Comparison of ENCODE assay signal across 19 cellular contexts in genomic region chr7:37642028-37642540, GRCh38. TPM values are rescaled to one million over a fixed set of nuclear protein-coding genes. Genes with fewer than 3 reads are reported as not detected.
DNase-seq lines count a peak whose midpoint lies in the region; ATAC-seq, FAIRE-seq and TF ChIP-seq lines count a peak whose summit lies in the region.
"Had no signal": no experiment of that assay in that cellular context is flagged by ENCODE, and none has a peak within 500 bp of the region (broad histone marks: within the 10 kb centered on the region; RNA-seq: fewer than 3 reads in every experiment).

No MANE protein-coding gene starts in this region.

- H3K79me1 ChIP-seq in mesendoderm (ENCODE audit: low read length), result no peaks in the 10 kb centered on the region

- H3K9me3 Mint-ChIP-seq in GM23338, result peaks cover 9% of the 10 kb centered on the region

- no peaks in the 10 kb centered on the region for H4K20me1 ChIP-seq in GM23338 (replicated peaks; ENCODE audit: insufficient read depth)
- H4K20me1 ChIP-seq in osteoblast (ENCODE audit: insufficient read depth, low read length), result no peaks in the 10 kb centered on the region
- H4K20me1 ChIP-seq: BLaER1 had no signal

- ATAC-seq in GM23338, result peak; percentile 40; the same call in 1 of the 3 replicates
- ATAC-seq: HCT116 had no signal

- no peaks in the 10 kb centered on the region for H3F3A ChIP-seq in GM23338 (replicated peaks; ENCODE audit: low read depth)

- H3K79me2 ChIP-seq in GM23338 (replicated peaks; ENCODE audit: insufficient read depth) (no peaks in the 10 kb centered on the region), mesendoderm (ENCODE audit: control insufficient read depth, insufficient read depth, low read length) (no peaks in the 10 kb centered on the region), osteoblast (ENCODE audit: insufficient read depth, low read length) (no peaks in the 10 kb centered on the region)

- H3K4me3 ChIP-seq in GM23338 (no peak overlapping the region), epithelial cell of esophagus (ENCODE audit: low read length) (no peak overlapping the region), mesendoderm (ENCODE audit: low read length) (no peak overlapping the region), osteoblast (ENCODE audit: insufficient read depth, low read length) (no peak overlapping the region)
- H3K4me3 ChIP-seq: BLaER1, PC-9 had no signal

- no peak overlapping the region for H3K4me2 ChIP-seq in GM23338
- H3K4me2 ChIP-seq in mesendoderm (ENCODE audit: low read length), result no peak overlapping the region
- H3K4me2 ChIP-seq in osteoblast (ENCODE audit: insufficient read depth, low read length), result no peak overlapping the region
- H3K4me2 ChIP-seq: BLaER1, PC-9 had no signal

- H4K5ac ChIP-seq in mesendoderm (ENCODE audit: low read length), result no peak overlapping the region

- H3K27ac ChIP-seq in GM23338 (ENCODE audit: low read depth) (no peak overlapping the region), mesendoderm (ENCODE audit: low read depth, low read length) (no peak overlapping the region), osteoblast (ENCODE audit: low read depth, low read length) (no peak overlapping the region)
- H3K27ac ChIP-seq: BLaER1, PC-9 had no signal

- H3K36me3 Mint-ChIP-seq in GM23338 (ENCODE audit: low read depth), result peaks cover 4% of the 10 kb centered on the region; the same call in 2 of the 3 replicates
- H3K36me3 Mint-ChIP-seq: CD4-positive, alpha-beta memory T cell; IgD-negative memory B cell had no signal

- no peak overlapping the region for H4K8ac ChIP-seq in mesendoderm (ENCODE audit: low read depth, low read length)

- no peaks in the 10 kb centered on the region for H3K27me3 Mint-ChIP-seq in GM23338 (ENCODE audit: insufficient read depth, low read depth, poor library complexity)

- H3K27ac Mint-ChIP-seq in GM23338, result no peak overlapping the region
- H3K27ac Mint-ChIP-seq: IgD-negative memory B cell had no signal

- H3K9me2 ChIP-seq in GM23338 (ENCODE audit: insufficient read depth), result no peaks in the 10 kb centered on the region

- no peak overlapping the region for H3K9ac ChIP-seq in mesendoderm (ENCODE audit: low read length)
- H3K9ac ChIP-seq: BLaER1 had no signal

- WGBS in mesendoderm (ENCODE audit: extremely low coverage, insufficient coverage, low lambda C conversion rate), result no CpG with 5 or more reads among the region's 6 CpGs

- no peaks in the 10 kb centered on the region for H3K27me3 ChIP-seq in GM23338 (ENCODE audit: insufficient read depth)
- H3K27me3 ChIP-seq in mesendoderm (ENCODE audit: insufficient read depth, low read length, poor library complexity), result no peaks in the 10 kb centered on the region
- no peaks in the 10 kb centered on the region for H3K27me3 ChIP-seq in osteoblast (ENCODE audit: insufficient read depth, low read length)
- H3K27me3 ChIP-seq: BLaER1 had no signal

- H2AK5ac ChIP-seq in mesendoderm (ENCODE audit: low read length), result no peak overlapping the region

- no peak overlapping the region for H3K18ac ChIP-seq in mesendoderm (ENCODE audit: low read length)

- DNase-seq in GM23338 (ENCODE audit: low spot score) (no peak), NCI-H2171 treated with DMSO at 0.1 percent for 48 hours (lab: John Stamatoyannopoulos, UW) (peak; percentile 56), epithelial cell of esophagus (ENCODE audit: low read depth) (peak; percentile 49), mesendoderm (peak; percentile 32), osteoblast (ENCODE audit: insufficient read length, low spot score, missing footprints) (no peak), HPDE6-E6E7 (ENCODE audit: extremely low spot score) (no peak), G401 (ENCODE audit: low spot score) (no peak), RCC 7860 (ENCODE audit: low spot score) (no peak)
- DNase-seq: CD4-positive, alpha-beta memory T cell; DMS79; Kasumi-1; NCI-H1092 treated with DMSO at 0.1 percent for 48 hours; NCI-H146; NCI-H2029 treated with DMSO at 0.1 percent for 48 hours; PC-9 had no signal

- H2BK15ac ChIP-seq in mesendoderm (replicated peaks; ENCODE audit: low read depth), result no peak overlapping the region

- FAIRE-seq in RCC 7860 (lab: Jason Lieb, UNC), result no peak

- H3K4me1 ChIP-seq in GM23338 (ENCODE audit: insufficient read depth) (peaks cover 14% of the 10 kb centered on the region), mesendoderm (ENCODE audit: control insufficient read depth, low read depth, low read length) (no peaks in the 10 kb centered on the region), osteoblast (ENCODE audit: insufficient read depth, low read length) (no peaks in the 10 kb centered on the region)
- H3K4me1 ChIP-seq: BLaER1 had no signal

- H2BK120ac ChIP-seq in mesendoderm (ENCODE audit: low read depth, low read length), result no peak overlapping the region

- no peak overlapping the region for H3K4me3 Mint-ChIP-seq in GM23338
- H3K4me3 Mint-ChIP-seq: CD4-positive, alpha-beta memory T cell; IgD-negative memory B cell had no signal

- no peak overlapping the region for H2BK5ac ChIP-seq in mesendoderm (ENCODE audit: low read length)

- H3K36me3 ChIP-seq in GM23338 (ENCODE audit: insufficient read depth) (no peaks in the 10 kb centered on the region), mesendoderm (ENCODE audit: control insufficient read depth, insufficient read depth, low read length) (no peaks in the 10 kb centered on the region), osteoblast (ENCODE audit: insufficient read depth, low read length) (no peaks in the 10 kb centered on the region)
- H3K36me3 ChIP-seq: BLaER1 had no signal

- H3K4me1 Mint-ChIP-seq in GM23338, result peaks cover 10% of the 10 kb centered on the region; the same call in 2 of the 3 replicates
- H3K4me1 Mint-ChIP-seq: CD4-positive, alpha-beta memory T cell had no signal

- TF ChIP-seq CTCF in GM23338 (conservative IDR thresholded peaks at IDR 0.05; ENCODE audit: low read depth in 2 of 2) (no peak), epithelial cell of esophagus (IDR thresholded peaks at IDR 0.05; ENCODE audit: insufficient read depth, low read depth, low read length, missing control alignments) (no peak), osteoblast (IDR thresholded peaks at IDR 0.05; ENCODE audit: extremely low read depth, low read depth, low read length) (no peak)

- no peak overlapping the region for H3K4ac ChIP-seq in mesendoderm (ENCODE audit: low read depth, low read length)

- H2AFZ ChIP-seq in GM23338 (no peak overlapping the region), osteoblast (ENCODE audit: low read length) (no peak overlapping the region)
- H2AFZ ChIP-seq: PC-9 had no signal

- peak overlapping the region; percentile 57 for H3K23ac ChIP-seq in mesendoderm (ENCODE audit: low read length)

- peaks cover 2% of the 10 kb centered on the region for H3K9me3 ChIP-seq in osteoblast (ENCODE audit: low read depth, low read length)

- in situ Hi-C loops in G401 (cut with HindIII; ENCODE audit: low sequenced_read_pairs), result no loop called here

- no peak overlapping the region for H3K56ac ChIP-seq in mesendoderm (ENCODE audit: low read length)

TF ChIP-seq in GM23338, 12 proteins besides CTCF, POLR2A, EP300 and RAD21 (continues in another document):
- TF ChIP-seq EZH2phosphoT487 (IDR thresholded peaks at IDR 0.05; ENCODE audit: unreplicated experiment) (no peak), ZNF331 (CRISPR knock-in tag; IDR thresholded peaks at IDR 0.05; ENCODE audit: low read depth) (no peak), STAT1 (IDR thresholded peaks at IDR 0.05; ENCODE audit: unreplicated experiment) (no peak)

RNA-seq across cellular contexts. Expression of gene GPR141, which starts 41.5 kb away (rescaled TPM):
- total RNA-seq in GM23338 (2014; rRNA removed; shearing (Covaris generic)), result 0.80 TPM in 1 of 2 replicates, not detected in the other
- polyA plus RNA-seq in GM23338 (2016; fragmentation: Nextera tagmentation; extraction: Ambion mirVana), result not detected in 2 replicates
- 0.08 TPM for polyA plus RNA-seq in mesendoderm (2013, experiment 1 of 2)
- 0.14 TPM for polyA plus RNA-seq in mesendoderm (2013, experiment 2 of 2)
- total RNA-seq in osteoblast, result not detected in 2 replicates
- not detected in 2 replicates for total RNA-seq in G401 (2014; rRNA removed; shearing (Covaris generic))
- total RNA-seq: A673; CD4-positive, alpha-beta memory T cell; PC-9 had no signal
- polyA plus RNA-seq: CD4-positive, alpha-beta memory T cell; IgD-negative memory B cell had no signal

Comparison
In these comparisons a context has a peak if more than half of its experiments do, and no peak if none do; other contexts are left out.
1. DNase-seq: peak in NCI-H2171 treated with DMSO at 0.1 percent for 48 hours (single experiment), epithelial cell of esophagus (single experiment) and mesendoderm (single experiment); none in GM23338 (single experiment), osteoblast (single experiment), HPDE6-E6E7 (single experiment), G401 (single experiment) and RCC 7860 (single experiment).